ENCODE assay signal across 16 cellular contexts in the genomic region with DNA sequence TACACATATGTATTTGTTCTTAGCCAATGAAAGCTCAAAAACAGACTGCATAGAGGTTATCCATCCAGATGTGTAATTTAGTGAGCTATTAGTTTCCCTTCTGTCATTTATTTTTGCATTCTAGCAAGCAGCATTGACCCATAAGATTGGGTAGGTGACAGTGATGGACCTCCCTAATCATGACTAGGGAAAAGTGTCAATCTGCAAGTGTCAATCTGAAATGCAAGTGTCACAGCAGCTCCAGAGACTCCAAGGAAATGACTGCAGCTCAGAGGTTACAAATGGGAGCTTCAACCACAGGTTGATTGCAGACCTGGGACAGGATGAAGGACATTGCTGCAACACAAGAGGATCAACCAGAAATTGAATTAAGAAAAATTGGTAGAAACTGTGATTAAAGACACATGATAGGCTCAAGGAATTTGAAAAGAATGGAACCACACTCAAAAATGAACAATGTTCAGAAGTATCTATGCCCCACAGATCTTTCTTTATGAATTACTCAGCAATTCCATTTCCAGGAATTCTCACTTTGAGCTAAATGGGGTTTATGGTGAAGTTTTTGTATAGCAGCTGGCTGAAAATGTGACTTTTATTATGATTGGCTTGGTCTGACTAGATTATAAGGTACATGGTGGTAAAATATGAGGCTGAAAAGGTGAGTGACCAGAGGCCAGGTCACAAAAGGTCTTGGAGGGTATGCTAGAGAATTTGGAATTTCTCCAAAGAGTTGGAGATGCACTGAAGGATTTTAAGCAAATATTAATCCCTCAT. TPM values are rescaled to one million over a fixed set of nuclear protein-coding genes. Genes with fewer than 3 reads are reported as not detected.
A peak's percentile ranks its signal among the peaks of the same experiment; 100 is the strongest.
DNase-seq lines count a peak whose midpoint lies in the region; ATAC-seq, FAIRE-seq and TF ChIP-seq lines count a peak whose summit lies in the region.
"Had no signal": no experiment of that assay in that cellular context is flagged by ENCODE, and none has a peak within 500 bp of the region (broad histone marks: within the 10 kb centered on the region; RNA-seq: fewer than 3 reads in every experiment).

No MANE protein-coding gene starts in this region.

- H3K9ac ChIP-seq in K562 (ENCODE audit: insufficient read depth in 1 of 2, low read depth in 2 of 2, low read length in 2 of 2), result no peak overlapping the region
- H3K9ac ChIP-seq: BLaER1 treated with 17β-estradiol and CSF1 and Interleukin-3, amounts not matched to agents 10 nM and 100 nM had no signal

- ATAC-seq in activated CD4-positive, alpha-beta T cell treated with anti-CD3 and anti-CD28 coated beads for 36 hours, result peak; percentile 60
- peak; percentile 26 for ATAC-seq in activated naive CD8-positive, alpha-beta T cell treated with anti-CD3 and anti-CD28 coated beads, Interleukin-2, amount 50 U/mL, for 24 hours
- ATAC-seq in K562, result no peak

- H3K4me1 Mint-ChIP-seq in activated CD4-positive, alpha-beta T cell treated with anti-CD3 and anti-CD28 coated beads for 36 hours, result peaks cover 21% of the 10 kb centered on the region
- peaks cover 29% of the 10 kb centered on the region for H3K4me1 Mint-ChIP-seq in activated naive CD8-positive, alpha-beta T cell treated with anti-CD3 and anti-CD28 coated beads, Interleukin-2, amount 50 U/mL, for 24 hours
- peaks cover 14% of the 10 kb centered on the region for H3K4me1 Mint-ChIP-seq in activated naive CD8-positive, alpha-beta T cell treated with anti-CD3 and anti-CD28 coated beads for 36 hours

- H3K27me3 Mint-ChIP-seq in activated CD4-positive, alpha-beta T cell treated with anti-CD3 and anti-CD28 coated beads for 36 hours, result peaks cover 31% of the 10 kb centered on the region
- H3K27me3 Mint-ChIP-seq in activated naive CD8-positive, alpha-beta T cell treated with anti-CD3 and anti-CD28 coated beads, Interleukin-2, amount 50 U/mL, for 24 hours, result peaks cover 28% of the 10 kb centered on the region
- peaks cover 47% of the 10 kb centered on the region for H3K27me3 Mint-ChIP-seq in activated naive CD8-positive, alpha-beta T cell treated with anti-CD3 and anti-CD28 coated beads for 36 hours

- no peaks in the 10 kb centered on the region for H4K20me1 ChIP-seq in K562 (replicated peaks; ENCODE audit: control insufficient read depth, insufficient read depth, low read length)
- H4K20me1 ChIP-seq: BLaER1 treated with 17β-estradiol and CSF1 and Interleukin-3, amounts not matched to agents 10 nM and 100 nM had no signal

- no peak overlapping the region for H3K4me3 Mint-ChIP-seq in activated CD4-positive, alpha-beta T cell treated with anti-CD3 and anti-CD28 coated beads for 36 hours
- H3K4me3 Mint-ChIP-seq in activated naive CD8-positive, alpha-beta T cell treated with anti-CD3 and anti-CD28 coated beads, Interleukin-2, amount 50 U/mL, for 24 hours, result no peak overlapping the region
- no peak overlapping the region for H3K4me3 Mint-ChIP-seq in activated naive CD8-positive, alpha-beta T cell treated with anti-CD3 and anti-CD28 coated beads for 36 hours
- H3K4me3 Mint-ChIP-seq: CD4-positive, alpha-beta T cell had no signal

- DNase-seq in activated CD4-positive, alpha-beta T cell treated with anti-CD3 and anti-CD28 coated beads for 36 hours, result no peak
- no peak for DNase-seq in activated CD4-positive, alpha-beta T cell treated with anti-CD3 and anti-CD28 coated beads, Interleukin-2, amount 50 U/mL, for 48 hours
- DNase-seq in activated naive CD8-positive, alpha-beta T cell treated with anti-CD3 and anti-CD28 coated beads, Interleukin-2, amount 50 U/mL, for 24 hours, result no peak
- DNase-seq in activated naive CD8-positive, alpha-beta T cell treated with anti-CD3 and anti-CD28 coated beads for 36 hours, result no peak
- DNase-seq in K562 (ENCODE audit: extremely low read depth in 1 of 4, low spot score in 3 of 4) (no peak), NCI-H510A (lab: John Stamatoyannopoulos, UW) (no peak), CD1c-positive myeloid dendritic cell (ENCODE audit: extremely low spot score) (no peak)
- DNase-seq: 8988T; Calu3; CD4-positive, alpha-beta T cell; DMS 273 treated with DMSO at 0.1 percent for 48 hours had no signal

- intact Hi-C loops in activated CD4-positive, alpha-beta T cell treated with anti-CD3 and anti-CD28 coated beads for 36 hours (cut with DNase I, micrococcal nuclease), result loop anchor here in 1 of 2 experiments (5.0 kb wide), 1 partner anchor 78 kb away; no protein-coding TSS in a partner anchor
- intact Hi-C loops in K562 (cut with micrococcal nuclease), result no loop called here

- in situ Hi-C loops in K562 (cut with MboI), result loop anchor here (25.0 kb wide), 1 partner anchor 752 kb away; no protein-coding TSS in a partner anchor

- no peaks in the 10 kb centered on the region for H3K36me3 ChIP-seq in K562 (ENCODE audit: control insufficient read depth, insufficient read depth, low read length)
- H3K36me3 ChIP-seq: BLaER1 treated with 17β-estradiol and CSF1 and Interleukin-3, amounts not matched to agents 10 nM and 100 nM; HAP-1 had no signal

- TF ChIP-seq POLR2A in K562 (conservative IDR thresholded peaks at IDR 0.05), result no peak

- no peak overlapping the region for H3K27ac Mint-ChIP-seq in activated CD4-positive, alpha-beta T cell treated with anti-CD3 and anti-CD28 coated beads for 36 hours
- no peak overlapping the region for H3K27ac Mint-ChIP-seq in activated naive CD8-positive, alpha-beta T cell treated with anti-CD3 and anti-CD28 coated beads, Interleukin-2, amount 50 U/mL, for 24 hours
- H3K27ac Mint-ChIP-seq in activated naive CD8-positive, alpha-beta T cell treated with anti-CD3 and anti-CD28 coated beads for 36 hours, result no peak overlapping the region
- H3K27ac Mint-ChIP-seq: CD4-positive, alpha-beta T cell had no signal

- TF ChIP-seq EP300 in K562 (IDR thresholded peaks at IDR 0.05; ENCODE audit: low read length), result no peak

- no peak for TF ChIP-seq CTCF in K562 (IDR thresholded peaks at IDR 0.05 in 2 of 3, conservative IDR thresholded peaks at IDR 0.05 in 1 of 3; ENCODE audit: insufficient read depth in 2 of 3, low read depth in 1 of 3, low read length in 3 of 3)

- no peak overlapping the region for H3K27ac ChIP-seq in K562 (ENCODE audit: extremely low read depth, low read depth, low read length)
- H3K27ac ChIP-seq: BLaER1 treated with 17β-estradiol and CSF1 and Interleukin-3, amounts not matched to agents 10 nM and 100 nM had no signal

- H3K27me3 ChIP-seq in K562 (ENCODE audit: control insufficient read depth in 2 of 2, insufficient read depth in 2 of 2, low read length in 2 of 2), result no peaks in the 10 kb centered on the region
- H3K27me3 ChIP-seq: BLaER1 treated with 17β-estradiol and CSF1 and Interleukin-3, amounts not matched to agents 10 nM and 100 nM had no signal

- H3K79me2 ChIP-seq in K562 (ENCODE audit: control insufficient read depth, insufficient read depth, low read length), result no peaks in the 10 kb centered on the region

- POLR2A ChIA-PET in activated CD4-positive, alpha-beta T cell treated with anti-CD3 and anti-CD28 coated beads for 36 hours (lab: Charles Lee), result no interaction called here
- POLR2A ChIA-PET in K562 (lab: Yijun Ruan, JAX), result no interaction called here

- H3K4me3 ChIP-seq in K562, result no peak overlapping the region
- H3K4me3 ChIP-seq: BLaER1 treated with 17β-estradiol and CSF1 and Interleukin-3, amounts not matched to agents 10 nM and 100 nM; HAP-1 had no signal

- no peak overlapping the region for H3K4me2 ChIP-seq in K562 (ENCODE audit: insufficient read depth, low read length)
- H3K4me2 ChIP-seq: BLaER1 treated with 17β-estradiol and CSF1 and Interleukin-3, amounts not matched to agents 10 nM and 100 nM had no signal

- H3K9me3 ChIP-seq in K562 (replicated peaks; ENCODE audit: control insufficient read depth, insufficient read depth, low read depth, low read length), result no peaks in the 10 kb centered on the region
- H3K9me3 ChIP-seq: BLaER1 treated with 17β-estradiol and CSF1 and Interleukin-3, amounts not matched to agents 10 nM and 100 nM; HAP-1 had no signal

- no peaks in the 10 kb centered on the region for H3K9me1 ChIP-seq in K562 (ENCODE audit: control insufficient read depth, insufficient read depth, low read length)

- CTCF ChIA-PET in activated CD4-positive, alpha-beta T cell treated with anti-CD3 and anti-CD28 coated beads for 36 hours (lab: Charles Lee), result interaction anchor here (0.7 to 1.7 kb wide), 8 partner anchors 8 to 323 kb away, joined by 3 to 6 read pairs (median 4); no protein-coding TSS in a partner anchor
- CTCF ChIA-PET in K562 (lab: Yijun Ruan, JAX; ENCODE audit: low intra/inter-chr PET ratio), result no interaction called here

- TF ChIP-seq RAD21 in K562 (CRISPR knock-in tag; conservative IDR thresholded peaks at IDR 0.05 in 1 of 2, IDR thresholded peaks at IDR 0.05 in 1 of 2), result no peak

- no peak overlapping the region for H2AFZ ChIP-seq in K562 (ENCODE audit: low read depth, low read length)

- no TSS peak for BruUV-seq in K562 (replicated peaks; lab: Mats Ljungman, UMichigan)

- peak; percentile 35 for FAIRE-seq in K562 (lab: Jason Lieb, UNC)
- FAIRE-seq: H1 had no signal

- no peaks in the 10 kb centered on the region; a peak in 1 of 5 replicates for H3K4me1 ChIP-seq in K562 (replicated peaks in 1 of 2; ENCODE audit: control insufficient read depth in 2 of 2, insufficient read depth in 2 of 2, low read length in 2 of 2)
- H3K4me1 ChIP-seq: BLaER1 treated with 17β-estradiol and CSF1 and Interleukin-3, amounts not matched to agents 10 nM and 100 nM; HAP-1 had no signal

- no peaks in the 10 kb centered on the region for H3K36me3 Mint-ChIP-seq in activated CD4-positive, alpha-beta T cell treated with anti-CD3 and anti-CD28 coated beads for 36 hours (ENCODE audit: low read depth)
- peaks cover 1% of the 10 kb centered on the region for H3K36me3 Mint-ChIP-seq in activated naive CD8-positive, alpha-beta T cell treated with anti-CD3 and anti-CD28 coated beads, Interleukin-2, amount 50 U/mL, for 24 hours (ENCODE audit: low read depth)
- H3K36me3 Mint-ChIP-seq in activated naive CD8-positive, alpha-beta T cell treated with anti-CD3 and anti-CD28 coated beads for 36 hours, result peaks cover 4% of the 10 kb centered on the region

- H3K9me3 Mint-ChIP-seq in activated CD4-positive, alpha-beta T cell treated with anti-CD3 and anti-CD28 coated beads for 36 hours (ENCODE audit: low read depth), result peaks cover 4% of the 10 kb centered on the region
- H3K9me3 Mint-ChIP-seq in activated naive CD8-positive, alpha-beta T cell treated with anti-CD3 and anti-CD28 coated beads, Interleukin-2, amount 50 U/mL, for 24 hours, result peaks cover 12% of the 10 kb centered on the region
- peaks cover 10% of the 10 kb centered on the region for H3K9me3 Mint-ChIP-seq in activated naive CD8-positive, alpha-beta T cell treated with anti-CD3 and anti-CD28 coated beads for 36 hours
- H3K9me3 Mint-ChIP-seq: CD4-positive, alpha-beta T cell had no signal

RNA-seq across cellular contexts. Expression of gene HTR4, which starts 59.6 kb away (rescaled TPM):
- total RNA-seq in activated CD4-positive, alpha-beta T cell treated with anti-CD3 and anti-CD28 coated beads for 36 hours, result not detected
- not detected for total RNA-seq in activated naive CD8-positive, alpha-beta T cell treated with anti-CD3 and anti-CD28 coated beads for 36 hours
- total RNA-seq in K562 (2011; cell fraction: chromatin; rRNA removed; ENCODE audit: low replicate concordance), result 0.77 and 0.90 TPM in 2 replicates
- total RNA-seq in K562 (2011; cell fraction: nucleolus; rRNA removed), result 0.17 and 0.26 TPM in 2 replicates
- 0.37 and 0.61 TPM in 2 replicates for total RNA-seq in K562 (2011; cell fraction: nucleoplasm; rRNA removed)
- total RNA-seq in K562 (2014; rRNA removed) (not detected in 2 replicates), K562 (2014; rRNA removed; fragmentation: Illumina TruSeq; extraction: Trizol) (not detected in 2 replicates), K562 (2015; rRNA removed; fragmentation: Illumina TruSeq; extraction: Trizol) (not detected in 2 replicates), K562 (2021) (not detected in 2 replicates)
- polyA plus RNA-seq in K562 (2011; rRNA removed) (0.13 TPM in 1 of 2 replicates, not detected in the other), K562 (2014; fragmentation: Illumina TruSeq; extraction: Trizol) (not detected in 2 replicates), K562 (2014; fragmentation: Nextera tagmentation; extraction: Ambion mirVana) (not detected), K562 (2014; rRNA removed) (0.09 TPM in 1 of 2 replicates, not detected in the other)
- 0.03 and 0.13 TPM in 2 replicates for polyA plus RNA-seq in K562 (2011; cell fraction: cytosol; rRNA removed)
- 0.17 TPM in 1 of 2 replicates, not detected in the other for polyA plus RNA-seq in K562 (2011; cell fraction: nucleus; rRNA removed)
- not detected in 2 replicates for polyA plus RNA-seq in K562 (2012)
- polyA minus RNA-seq in K562 (2011; rRNA and poly(A)+ RNA removed), result 0.15 and 0.60 TPM in 2 replicates
- polyA minus RNA-seq in K562 (2011; cell fraction: cytosol; rRNA and poly(A)+ RNA removed), result not detected in 2 replicates
- polyA minus RNA-seq in K562 (2011; cell fraction: nucleus; rRNA and poly(A)+ RNA removed), result not detected in 2 replicates
- total RNA-seq: Calu3; CD4-positive, alpha-beta T cell; Daoy; H1; HT1080 had no signal
- polyA plus RNA-seq: H1 had no signal
